ENCODE assay signal across 12 cellular contexts in the genomic region with DNA sequence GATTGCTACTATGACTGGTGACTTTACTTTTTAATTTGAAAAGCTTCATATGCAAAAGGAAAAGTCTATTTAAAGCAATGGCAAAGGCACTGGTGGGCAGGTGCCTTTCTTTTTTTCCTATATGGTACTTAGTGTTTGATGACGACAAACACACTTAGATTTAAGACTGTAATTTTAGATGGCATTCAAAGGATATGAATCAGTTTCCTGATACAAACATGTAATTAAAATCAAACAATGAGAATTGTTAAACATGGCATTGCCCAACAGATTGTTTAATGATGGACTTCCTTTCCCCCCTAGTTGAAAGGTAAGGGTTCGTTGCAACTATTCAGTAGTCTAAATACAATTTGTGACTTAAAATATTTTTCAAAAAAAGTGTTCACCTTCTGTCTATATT.
"Had no signal": no experiment of that assay in that cellular context is flagged by ENCODE, and none has a peak within 500 bp of the region (broad histone marks: within the 10 kb centered on the region; RNA-seq: fewer than 3 reads in every experiment).

No MANE protein-coding gene starts in this region.

- DNase-seq: activated CD4-positive, alpha-beta T cell treated with anti-CD3 and anti-CD28 coated beads, Interleukin-2, amount 10 ng/mL, durations not matched to agents 7 days and 5 days; activated CD4-positive, CD25-positive, alpha-beta regulatory T cell; activated CD8-positive, alpha-beta memory T cell treated with anti-CD3 and anti-CD28 coated beads for 24 hours; activated naive CD4-positive, alpha-beta T cell treated with anti-CD3 and anti-CD28 coated beads for 36 hours; central memory CD4-positive, alpha-beta T cell; effector CD8-positive, alpha-beta T cell; glutamatergic neuron; stimulated activated CD4-positive, alpha-beta T cell treated with anti-CD3 and anti-CD28 coated beads, Interleukin-12 subunit alpha, Interleukin-12 subunit beta, amount 100 ng/mL, for 4 hours; stimulated activated naive CD4-positive, alpha-beta T cell treated with Interleukin-2 at 50 U/mL for 16 hours; upper lobe of left lung had no signal

- H3K27ac ChIP-seq: coronary artery, suprapubic skin, upper lobe of left lung had no signal
